ENCODE assay signal across 8 cellular contexts in the genomic region with DNA sequence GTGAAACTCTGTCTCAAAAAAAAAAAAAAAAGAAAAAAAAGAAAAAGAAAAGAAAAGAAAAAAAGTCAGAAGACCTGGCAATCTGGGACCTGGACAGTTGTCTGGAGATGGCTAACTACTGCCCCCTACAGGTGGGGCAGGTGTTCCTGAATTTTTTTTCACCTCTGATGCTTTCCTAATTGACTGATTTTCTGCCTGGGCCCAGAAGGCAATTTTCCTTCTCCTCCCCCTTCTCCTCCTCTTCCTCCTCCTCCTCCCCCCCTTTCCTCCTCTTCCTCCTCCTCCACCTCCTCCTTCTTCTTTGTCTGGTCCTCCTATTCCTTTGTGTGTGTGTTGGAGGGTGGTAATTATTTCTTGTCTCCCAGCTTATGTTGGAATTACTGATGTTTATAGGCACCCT. TPM values are rescaled to one million over a fixed set of nuclear protein-coding genes. Genes with fewer than 3 reads are reported as not detected.
DNase-seq lines count a peak whose midpoint lies in the region; FAIRE-seq and TF ChIP-seq lines count a peak whose summit lies in the region.

No MANE protein-coding gene starts in this region.

- no peaks in the 10 kb centered on the region for H3K4me1 ChIP-seq in esophagus muscularis mucosa

- H3K4me3 ChIP-seq in AG04449 (ENCODE audit: low read depth, low read length) (no peak overlapping the region), esophagus muscularis mucosa (no peak overlapping the region)

- no peaks in the 10 kb centered on the region for H3K9me3 ChIP-seq in esophagus muscularis mucosa

- TF ChIP-seq POLR2A in esophagus muscularis mucosa (IDR thresholded peaks at IDR 0.05; ENCODE audit: low read depth) (no peak), GM12891 (IDR thresholded peaks at IDR 0.05; ENCODE audit: low read depth, low read length) (no peak)

- FAIRE-seq in GM12891 (lab: Jason Lieb, UNC) (no peak), HTR-8/SVneo (lab: Jason Lieb, UNC) (no peak)

- intact Hi-C loops in esophagus muscularis mucosa (cut with DNase I): no loop called here

- H3K36me3 ChIP-seq in esophagus muscularis mucosa: no peaks in the 10 kb centered on the region

- no peak overlapping the region for H3K27ac ChIP-seq in esophagus muscularis mucosa (replicated peaks in 1 of 4)

- CTCF ChIA-PET in AG04449 (lab: Yijun Ruan, JAX): interaction anchor here (0.6 to 1.2 kb wide), 2 partner anchors 42 to 1063 kb away, joined by 3 read pairs; no protein-coding TSS in a partner anchor
- CTCF ChIA-PET in GM10248 (lab: Yijun Ruan, JAX): interaction anchor here (0.9 to 2.8 kb wide), 4 partner anchors 9 to 1184 kb away, joined by 3 to 9 read pairs (median 3); no protein-coding TSS in a partner anchor

- no peak for TF ChIP-seq EP300 in esophagus muscularis mucosa (IDR thresholded peaks at IDR 0.05)

- no peak for DNase-seq in AG04449 (ENCODE audit: low read depth, low spot score)
- DNase-seq in GM10248 (ENCODE audit: extremely low spot score): no peak
- DNase-seq in NOMO-1 treated with DMSO at 0.1 percent for 48 hours (lab: John Stamatoyannopoulos, UW; ENCODE audit: unreplicated experiment): peak; percentile 55
- DNase-seq in esophagus muscularis mucosa (ENCODE audit: extremely low spot score): no peak
- DNase-seq in foreskin melanocyte: no peak
- no peak for DNase-seq in middle frontal gyrus (ENCODE audit: extremely low spot score, low spot score)
- no peak for DNase-seq in GM12891 (ENCODE audit: insufficient read length, low spot score)
- no peak for DNase-seq in HTR-8/SVneo (ENCODE audit: insufficient read length, low spot score)

- TF ChIP-seq CTCF in AG04449 (IDR thresholded peaks at IDR 0.05; ENCODE audit: insufficient read depth, low read length, missing control alignments) (peak; percentile 20), GM10248 (IDR thresholded peaks at IDR 0.05; ENCODE audit: control extremely low read depth, extremely low read depth, low read depth, missing control alignments) (peak; percentile 42), esophagus muscularis mucosa (IDR thresholded peaks at IDR 0.05) (peak in 2 of 3 experiments; percentile 20 to 32)

- POLR2A ChIA-PET in AG04449 (lab: Yijun Ruan, JAX): no interaction called here
- POLR2A ChIA-PET in GM10248 (lab: Yijun Ruan, JAX): no interaction called here

- peaks cover 0 to 40% (median 0%) of the 10 kb centered on the region in 4 donors for H3K27me3 ChIP-seq in esophagus muscularis mucosa

TF ChIP-seq in GM12891, 5 proteins besides CTCF, POLR2A, EP300 and RAD21:
- TF ChIP-seq PAX5 (IDR thresholded peaks at IDR 0.05; ENCODE audit: insufficient read depth, low read length, severe bottlenecking) (no peak), POLR2AphosphoS5 (IDR thresholded peaks at IDR 0.05; ENCODE audit: low read depth, low read length) (no peak), TAF1 (IDR thresholded peaks at IDR 0.05; ENCODE audit: low read depth, low read length) (no peak), POU2F2 (IDR thresholded peaks at IDR 0.05; ENCODE audit: low read depth, low read length) (no peak), SPI1 (IDR thresholded peaks at IDR 0.05; ENCODE audit: low read depth, low read length) (no peak)

RNA-seq across cellular contexts. Expression of gene IRX5, which starts 26.7 kb away (rescaled TPM):
- under 1 TPM in 1 of 4 donors, not detected in 3; 0.52 TPM for total RNA-seq in esophagus muscularis mucosa
- polyA plus RNA-seq in GM12891 (2012; ENCODE audit: low read depth, missing spikeins): not detected
